19 cellular contexts compared by ENCODE assay signal in the genomic region with DNA sequence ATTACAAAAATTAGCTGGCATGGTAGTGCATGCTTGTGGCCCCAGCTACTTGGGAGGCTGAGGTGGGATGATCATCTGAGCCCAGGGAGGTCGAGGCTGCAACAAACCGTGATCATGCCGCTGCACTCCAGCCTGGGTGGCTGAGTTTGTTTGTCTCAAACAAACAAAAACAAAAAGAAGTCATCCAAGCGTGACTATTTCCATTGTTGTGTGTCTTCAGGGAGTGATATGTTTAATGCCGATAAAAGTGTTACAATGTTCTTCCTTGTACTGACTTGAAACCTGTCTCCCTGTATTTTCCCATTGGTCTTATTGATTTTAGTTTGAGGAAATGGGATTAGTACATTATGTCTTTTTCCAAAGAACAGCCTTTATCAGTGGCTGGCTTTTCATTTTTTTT.
A peak's percentile ranks its signal among the peaks of the same experiment; 100 is the strongest.
DNase-seq lines count a peak whose midpoint lies in the region; ATAC-seq, FAIRE-seq and TF ChIP-seq lines count a peak whose summit lies in the region.
"Had no signal": no experiment of that assay in that cellular context is flagged by ENCODE, and none has a peak within 500 bp of the region (broad histone marks: within the 10 kb centered on the region; RNA-seq: fewer than 3 reads in every experiment).

No MANE protein-coding gene starts in this region.

- H3K56ac ChIP-seq in IMR-90 (ENCODE audit: extremely low read depth, insufficient read depth, low read length): no peak overlapping the region

- no peaks in the 10 kb centered on the region for H3K79me2 ChIP-seq in GM12878 (ENCODE audit: control insufficient read depth, insufficient read depth, low read length)

- H3K14ac ChIP-seq in IMR-90 (replicated peaks; ENCODE audit: low read depth, low read length): 0 out of 2 replicates have a peak overlapping the region, but pooled peaks have one; percentile 27

- CTCF ChIA-PET in IMR-90 (lab: Yijun Ruan, JAX): no interaction called here
- CTCF ChIA-PET in GM12878 (lab: Yijun Ruan, JAX): no interaction called here

- H4K5ac ChIP-seq in IMR-90 (ENCODE audit: low read depth, low read length): 0 out of 2 replicates have a peak overlapping the region, but pooled peaks have one; percentile 3

- H3K4me3 ChIP-seq in IMR-90 (ENCODE audit: insufficient read depth, low read depth, low read length) (no peak overlapping the region), GM12878 (no peak overlapping the region), stomach (no peak overlapping the region)
- H3K4me3 ChIP-seq: HAP-1 had no signal

- FAIRE-seq in GM12878 (lab: Jason Lieb, UNC): no peak

- intact Hi-C loops in IMR-90 (cut with micrococcal nuclease) (no loop called here), GM12878 (cut with micrococcal nuclease; ENCODE audit: unreplicated experiment) (no loop called here), stomach (cut with DNase I; ENCODE audit: low total_unique reads) (no loop called here)

- TF ChIP-seq CTCF in IMR-90 (conservative IDR thresholded peaks at IDR 0.05; ENCODE audit: low read depth, low read length) (no peak), GM12878 (IDR thresholded peaks at IDR 0.05 in 2 of 3, conservative IDR thresholded peaks at IDR 0.05 in 1 of 3; ENCODE audit: control insufficient read depth in 2 of 3, extremely low read depth in 1 of 3, insufficient read depth in 1 of 3, low read depth in 3 of 3, low read length in 3 of 3) (no peak), stomach (IDR thresholded peaks at IDR 0.05) (no peak)

- WGBS in IMR-90 (ENCODE audit: extremely low coverage in 2 of 2, insufficient read length in 1 of 2), 2 experiments: no CpG with 5 or more reads among the region's 5 CpGs
- 26% methylated on average over 5 of the region's 5 CpGs for WGBS in GM12878 (ENCODE audit: insufficient coverage, insufficient replicate concordance, low lambda C conversion rate, missing lambda C conversion rate)
- 36 to 62% (median 42%) methylated on average over 5 of the region's 5 CpGs for WGBS in stomach, 5 donors

- no peak overlapping the region for H3K23ac ChIP-seq in IMR-90 (ENCODE audit: low read depth, low read length)

- peak overlapping the region; percentile 33 for H2BK120ac ChIP-seq in IMR-90 (ENCODE audit: low read depth, low read length)

- RAD21 ChIA-PET in GM12878 (lab: Charles Lee; ENCODE audit: unreplicated experiment): no interaction called here

- peak overlapping the region; percentile 44; the same call in 1 of the 2 replicates for H2BK20ac ChIP-seq in IMR-90 (ENCODE audit: low read depth, low read length)

- in situ Hi-C loops in IMR-90 (cut with MboI; ENCODE audit: low sequenced_read_pairs) (no loop called here), GM12878 (cut with MboI) (loop anchor here (10.0 kb wide), 1 partner anchor 188 kb away; no protein-coding TSS in a partner anchor)

- H3K27ac ChIP-seq in IMR-90 (ENCODE audit: insufficient read depth, low read length): no peak overlapping the region
- no peak overlapping the region for H3K27ac ChIP-seq in GM12878 (ENCODE audit: control insufficient read depth, insufficient read depth)
- peak overlapping the region; percentile 85 to 93 (median 86) for H3K27ac ChIP-seq in stomach

- ATAC-seq in IMR-90 (ENCODE audit: low read depth) (no peak), GM12878 (no peak), GM21390 (IDR thresholded peaks at IDR 0.05; ENCODE audit: unreplicated experiment) (no peak), GM18909 (IDR thresholded peaks at IDR 0.05; ENCODE audit: poor library complexity, unreplicated experiment) (no peak)
- ATAC-seq: SK-N-SH treated with all-trans-retinoic acid at 6 μM for 48 hours had no signal

- no peak overlapping the region for H3K4me2 ChIP-seq in IMR-90 (ENCODE audit: low read depth, low read length)
- no peak overlapping the region for H3K4me2 ChIP-seq in GM12878 (ENCODE audit: control insufficient read depth, insufficient read depth)

- no peaks in the 10 kb centered on the region for H3K9me1 ChIP-seq in IMR-90 (ENCODE audit: insufficient read depth, low read length)

- BruUV-seq in IMR-90 (replicated peaks; lab: Mats Ljungman, UMichigan) (no TSS peak), GM12878 (replicated peaks; lab: Mats Ljungman, UMichigan) (no TSS peak)

- no peaks in the 10 kb centered on the region for H3K79me1 ChIP-seq in IMR-90 (ENCODE audit: low read depth in 1 of 2, low read length in 2 of 2)

- TF ChIP-seq EP300 in GM12878 (IDR thresholded peaks at IDR 0.05; ENCODE audit: borderline replicate concordance in 1 of 2, control insufficient read depth in 1 of 2, low read depth in 2 of 2, low read length in 2 of 2) (no peak), stomach (IDR thresholded peaks at IDR 0.05) (no peak)

- H4K20me1 ChIP-seq in IMR-90 (ENCODE audit: insufficient read depth, low read length): no peaks in the 10 kb centered on the region
- no peaks in the 10 kb centered on the region for H4K20me1 ChIP-seq in GM12878 (ENCODE audit: control insufficient read depth, insufficient read depth)

- H4K91ac ChIP-seq in IMR-90 (ENCODE audit: insufficient read depth, low read depth, low read length): peak overlapping the region; percentile 6; the same call in 1 of the 2 replicates

- no peak overlapping the region for H2AFZ ChIP-seq in IMR-90 (replicated peaks; ENCODE audit: low read length, poor library complexity)
- no peak overlapping the region for H2AFZ ChIP-seq in GM12878 (ENCODE audit: control insufficient read depth, low read depth, low read length)

- TF ChIP-seq RAD21 in IMR-90 (IDR thresholded peaks at IDR 0.05; ENCODE audit: low read length) (no peak), GM12878 (IDR thresholded peaks at IDR 0.05; ENCODE audit: insufficient read depth, low read depth, low read length) (no peak)

- no peaks in the 10 kb centered on the region for H3K27me3 ChIP-seq in IMR-90 (ENCODE audit: control insufficient read depth, insufficient read depth, low read length)
- H3K27me3 ChIP-seq in GM12878 (replicated peaks in 1 of 2; ENCODE audit: control insufficient read depth in 2 of 2, insufficient read depth in 2 of 2, low read length in 1 of 2): no peaks in the 10 kb centered on the region; a peak in 1 of 4 replicates
- no peaks in the 10 kb centered on the region for H3K27me3 ChIP-seq in stomach

- H3K4ac ChIP-seq in IMR-90 (ENCODE audit: low read depth, low read length): peak overlapping the region; percentile 67; the same call in 1 of the 2 replicates

- H3K9ac ChIP-seq in IMR-90 (ENCODE audit: low read depth, low read length) (no peak overlapping the region), GM12878 (ENCODE audit: control insufficient read depth, insufficient read depth, low read length) (no peak overlapping the region)

- TF ChIP-seq POLR2A in IMR-90 (IDR thresholded peaks at IDR 0.05; ENCODE audit: low read depth, low read length) (no peak), GM12878 (IDR thresholded peaks at IDR 0.05; ENCODE audit: low read depth, low read length) (no peak), stomach (IDR thresholded peaks at IDR 0.05) (no peak)

- dilution Hi-C loops in IMR-90 (cut with HindIII; ENCODE audit: low sequenced_read_pairs, unreplicated experiment): no loop called here

- SMC1A ChIA-PET in GM12878 (lab: Charles Lee; ENCODE audit: uncharacterized antibody, unreplicated experiment): interaction anchor here (0.5 kb wide), 1 partner anchor 44 kb away, joined by 3 read pairs; no protein-coding TSS in a partner anchor

- H3K18ac ChIP-seq in IMR-90 (ENCODE audit: low read depth, low read length): no peak overlapping the region

- H3K9me3 ChIP-seq in IMR-90 (ENCODE audit: control insufficient read depth, insufficient read depth, low read length) (no peaks in the 10 kb centered on the region), GM12878 (replicated peaks; ENCODE audit: control insufficient read depth, insufficient read depth, low read length) (no peaks in the 10 kb centered on the region), stomach (no peaks in the 10 kb centered on the region)
- H3K9me3 ChIP-seq: HAP-1 had no signal

- H3K36me3 ChIP-seq in IMR-90 (ENCODE audit: control insufficient read depth, insufficient read depth, low read length): no peaks in the 10 kb centered on the region
- no peaks in the 10 kb centered on the region for H3K36me3 ChIP-seq in GM12878 (ENCODE audit: control insufficient read depth in 2 of 2, insufficient read depth in 2 of 2, low read length in 1 of 2)
- H3K36me3 ChIP-seq in stomach: no peaks in the 10 kb centered on the region
- H3K36me3 ChIP-seq: HAP-1 had no signal

- peak overlapping the region; percentile 6; the same call in 1 of the 2 replicates for H2AK5ac ChIP-seq in IMR-90 (ENCODE audit: low read depth, low read length)

- 0 out of 3 replicates have a peak overlapping the region, but pooled peaks have one; percentile 32 for H2BK15ac ChIP-seq in IMR-90 (ENCODE audit: low read depth, low read length)

- peak; percentile 60 for DNase-seq in NCI-H748 (lab: John Stamatoyannopoulos, UW; ENCODE audit: unreplicated experiment)
- DNase-seq in NCI-H748 treated with DMSO at 0.1 percent for 48 hours (lab: John Stamatoyannopoulos, UW): no peak
- no peak for DNase-seq in IMR-90
- DNase-seq in GM12878 (ENCODE audit: low read depth, low spot score): no peak
- DNase-seq in stomach: no peak
- DNase-seq in NCI-H1436 (lab: John Stamatoyannopoulos, UW): no peak
- DNase-seq: C1 segment of cervical spinal cord; KBM-7; NCI-H1048; NCI-H1694; NCI-H2171 treated with DMSO at 0.1 percent for 48 hours; NCI-H510A treated with DMSO at 0.1 percent for 48 hours; NK-92 treated with Interleukin-12 subunit alpha and Interleukin-12 subunit beta, amount 100 ng/mL, for 24 hours; SHP77; T-helper 1 cell had no signal

- H3K4me1 ChIP-seq in IMR-90 (ENCODE audit: control insufficient read depth, insufficient read depth, low read length): peaks cover 3% of the 10 kb centered on the region
- H3K4me1 ChIP-seq in GM12878 (ENCODE audit: control insufficient read depth, insufficient read depth, low read length): no peaks in the 10 kb centered on the region
- H3K4me1 ChIP-seq in stomach: peaks cover 28 to 40% (median 32%) of the 10 kb centered on the region in 4 donors

- no peak overlapping the region for H2AK9ac ChIP-seq in IMR-90 (replicated peaks; ENCODE audit: low read depth, low read length, poor library complexity)

- no peak overlapping the region for H2BK5ac ChIP-seq in IMR-90 (ENCODE audit: low read depth, low read length, poor library complexity, severe bottlenecking)

- H4K8ac ChIP-seq in IMR-90 (ENCODE audit: low read depth in 2 of 2, low read length in 2 of 2): peak overlapping the region in 1 of 2 experiments; percentile 49; a peak in 2 of 4 replicates

- POLR2A ChIA-PET in IMR-90 (lab: Charles Lee; ENCODE audit: unreplicated experiment) (no interaction called here), GM12878 (lab: Charles Lee) (no interaction called here)

TF ChIP-seq in IMR-90, 13 proteins besides CTCF, POLR2A, EP300 and RAD21 (continues in another document):
- no peak for TF ChIP-seq RFX5 (IDR thresholded peaks at IDR 0.05; ENCODE audit: low read depth, low read length)

TF ChIP-seq in GM12878, 131 proteins besides CTCF, POLR2A, EP300 and RAD21:
- TF ChIP-seq PAX5 (IDR thresholded peaks at IDR 0.05; ENCODE audit: borderline replicate concordance, low read depth, low read length): peak; percentile 87; the same call in 1 of the 2 replicates
- no peak for TF ChIP-seq CBX5 (IDR thresholded peaks at IDR 0.05; ENCODE audit: low read depth)

Comparison
In these comparisons a context has a peak if more than half of its experiments do, and no peak if none do; other contexts are left out.
1. H3K27ac ChIP-seq: peak in stomach (5 of 5); none in IMR-90 (single experiment) and GM12878 (single experiment).